Comparison of ENCODE assay signal across 10 cellular contexts in the genomic region with DNA sequence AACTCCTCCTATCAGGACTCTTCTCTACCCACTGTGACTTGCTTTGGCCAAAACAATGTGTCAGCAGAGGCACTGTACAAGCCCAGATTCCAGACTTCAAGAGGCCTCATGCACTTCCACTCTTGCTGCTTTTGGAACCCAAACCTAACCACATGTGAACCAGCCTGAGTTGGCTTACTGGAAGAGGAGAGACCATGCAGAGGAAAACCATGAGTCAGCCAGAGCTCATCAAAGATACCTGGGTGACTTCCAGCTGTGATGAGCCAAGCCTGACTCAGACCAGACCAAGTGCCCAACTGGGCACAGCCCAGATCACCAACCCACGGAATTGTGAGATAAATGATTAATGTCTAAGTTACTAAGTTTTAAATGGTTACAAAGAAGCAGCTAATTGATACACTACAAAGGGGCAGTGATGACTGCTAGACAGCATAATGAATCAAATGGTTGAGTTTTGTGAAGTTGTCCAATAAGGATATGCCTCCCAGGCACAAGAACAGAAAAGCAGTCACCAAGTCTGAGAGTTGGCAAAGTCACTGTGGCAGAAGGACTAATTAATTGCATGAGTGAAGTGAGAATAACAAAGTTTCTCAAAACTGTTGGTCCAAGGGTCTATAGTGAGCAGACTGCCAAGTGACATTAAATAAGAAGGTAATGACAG. TPM values are rescaled to one million over a fixed set of nuclear protein-coding genes. Genes with fewer than 3 reads are reported as not detected.
DNase-seq lines count a peak whose midpoint lies in the region; ATAC-seq, FAIRE-seq and TF ChIP-seq lines count a peak whose summit lies in the region.
"Had no signal": no experiment of that assay in that cellular context is flagged by ENCODE, and none has a peak within 500 bp of the region (broad histone marks: within the 10 kb centered on the region; RNA-seq: fewer than 3 reads in every experiment).

No MANE protein-coding gene starts in this region.

- TF ChIP-seq CTCF in HFFc6 (IDR thresholded peaks at IDR 0.05), result no peak
- no peak for TF ChIP-seq CTCF in lower lobe of right lung (IDR thresholded peaks at IDR 0.05)

- DNase-seq in EH (ENCODE audit: low read depth) (peak; percentile 99), HFFc6 (peak; percentile 99), lower lobe of right lung (no peak), cortex of kidney (lab: John Stamatoyannopoulos, UW) (no peak), frontal cortex (ENCODE audit: low spot score in 2 of 2) (no peak), NCI-H1694 (lab: John Stamatoyannopoulos, UW) (no peak), GM19240 (ENCODE audit: insufficient read length, low spot score) (no peak)
- DNase-seq in activated T-cell treated with anti-CD3 and anti-CD28 coated beads, Interleukin-2, amount 50 U/mL, for 4 hours, result no peak
- DNase-seq: effector CD4-positive, alpha-beta T cell; small intestine had no signal

- intact Hi-C loops in lower lobe of right lung (cut with DNase I), result no loop called here

- H3K27ac ChIP-seq in lower lobe of right lung, result no peak overlapping the region

- H3K27me3 ChIP-seq in lower lobe of right lung (ENCODE audit: low read depth), result no peaks in the 10 kb centered on the region

- no peaks in the 10 kb centered on the region for H3K36me3 ChIP-seq in lower lobe of right lung

- peaks cover 22% of the 10 kb centered on the region for H3K36me3 Mint-ChIP-seq in HFFc6 (ENCODE audit: low read depth)
- no peaks in the 10 kb centered on the region for H3K36me3 Mint-ChIP-seq in activated T-cell treated with anti-CD3 and anti-CD28 coated beads, Interleukin-2, amount 50 U/mL, for 4 hours (ENCODE audit: insufficient read depth)

- H3K27me3 Mint-ChIP-seq in HFFc6 (ENCODE audit: insufficient read depth), result 0 out of 2 replicates have a peak, but pooled peaks cover 2% of the 10 kb centered on the region
- H3K27me3 Mint-ChIP-seq in activated T-cell treated with anti-CD3 and anti-CD28 coated beads, Interleukin-2, amount 50 U/mL, for 4 hours (ENCODE audit: low read depth), result peaks cover 10% of the 10 kb centered on the region

- ATAC-seq in activated T-cell treated with anti-CD3 and anti-CD28 coated beads, Interleukin-2, amount 50 U/mL, for 4 hours, result peak; percentile 84 to 89
- ATAC-seq in lower lobe of right lung, result peak; percentile 34 to 43

- no peak for FAIRE-seq in frontal cortex (lab: Jason Lieb, UNC)
- FAIRE-seq: small intestine had no signal

- no peaks in the 10 kb centered on the region for H3K4me1 ChIP-seq in lower lobe of right lung

- H3K9me3 Mint-ChIP-seq in HFFc6, result peaks cover 18% of the 10 kb centered on the region
- H3K9me3 Mint-ChIP-seq in activated T-cell treated with anti-CD3 and anti-CD28 coated beads, Interleukin-2, amount 50 U/mL, for 4 hours, result peaks cover 21% of the 10 kb centered on the region

- H3K4me3 ChIP-seq in lower lobe of right lung, result no peak overlapping the region

- peak overlapping the region; percentile 83 for H3K4me3 Mint-ChIP-seq in HFFc6
- H3K4me3 Mint-ChIP-seq in activated T-cell treated with anti-CD3 and anti-CD28 coated beads, Interleukin-2, amount 50 U/mL, for 4 hours, result no peak overlapping the region

- H3K27ac Mint-ChIP-seq in HFFc6, result peak overlapping the region; percentile 77

- peaks cover 11% of the 10 kb centered on the region for H3K9me3 ChIP-seq in lower lobe of right lung

- peaks cover 40% of the 10 kb centered on the region for H3K4me1 Mint-ChIP-seq in HFFc6 (ENCODE audit: low read depth)
- peaks cover 2% of the 10 kb centered on the region for H3K4me1 Mint-ChIP-seq in activated T-cell treated with anti-CD3 and anti-CD28 coated beads, Interleukin-2, amount 50 U/mL, for 4 hours (ENCODE audit: low read depth)

RNA-seq across cellular contexts. Expression of a gene that starts 16.1 kb away (rescaled TPM):
- 10 to 100 TPM in 3 of 6 experiments, 1 to 10 TPM in 3; 9.4 to 11.0 (median 10.0) TPM for total RNA-seq in HFFc6 (2021; fragmentation: NEBNext Ultra II Directional; extraction: Animal tissue kit (Norgen Biotek cat#: 25700))
- under 1 TPM in 1 of 3 donors, not detected in 2; 0.05 TPM for total RNA-seq in activated T-cell treated with anti-CD3 and anti-CD28 coated beads, Interleukin-2, amount 50 U/mL, for 4 hours
- total RNA-seq in lower lobe of right lung (0.32 TPM), frontal cortex (22.8 TPM)

Comparison
In these comparisons a context has a peak if more than half of its experiments do, and no peak if none do; other contexts are left out.
1. DNase-seq: peak in EH (single experiment) and HFFc6 (single experiment); none in activated T-cell treated with anti-CD3 and anti-CD28 coated beads, Interleukin-2, amount 50 U/mL, for 4 hours (single experiment), lower lobe of right lung (single experiment), cortex of kidney (single experiment), frontal cortex (0 of 2), NCI-H1694 (single experiment) and GM19240 (single experiment).